ENCODE assay signal across 1 cellular context in the genomic region with DNA sequence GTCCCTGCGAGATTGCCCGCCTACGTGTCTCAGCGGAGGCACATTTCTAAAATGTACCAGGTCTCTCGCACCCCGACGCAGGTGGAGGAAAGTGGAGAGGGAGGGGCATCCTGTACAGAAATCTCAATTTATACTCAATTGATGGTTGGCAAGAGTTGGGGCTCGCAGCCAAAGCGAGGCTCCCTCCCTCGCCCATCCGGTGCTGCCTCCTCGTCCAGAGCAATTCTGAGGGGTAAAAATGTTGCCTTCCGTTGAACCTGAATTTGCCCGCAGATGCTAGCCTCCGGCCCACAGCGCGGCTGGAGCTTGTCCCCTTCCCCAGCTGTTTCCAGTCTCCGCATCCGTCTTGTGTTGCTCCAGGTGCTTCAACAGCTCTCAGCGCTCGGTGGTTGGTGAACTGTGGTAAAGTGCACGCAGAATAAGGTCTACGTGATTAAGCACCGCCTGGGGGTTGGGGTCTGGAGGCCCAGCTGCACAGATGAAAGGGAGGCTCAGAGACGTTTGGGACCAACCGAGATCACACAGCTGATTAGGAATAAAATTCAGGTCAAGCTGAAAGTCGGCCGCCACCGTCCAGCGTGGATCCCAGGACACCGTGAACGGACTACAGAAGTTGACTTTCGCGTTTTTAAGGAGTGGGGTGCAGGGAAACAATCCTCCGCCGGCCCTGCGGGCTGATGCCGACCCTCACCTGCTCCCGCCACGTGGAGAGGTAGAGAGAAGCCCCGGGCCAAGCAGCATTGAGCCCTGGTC.
TF ChIP-seq lines count a peak whose summit lies in the region.

No MANE protein-coding gene starts in this region.

TF ChIP-seq in HCT116, 20 proteins besides CTCF, POLR2A, EP300 and RAD21:
- TF ChIP-seq SRF (IDR thresholded peaks at IDR 0.05; ENCODE audit: low read depth): no peak
- no peak for TF ChIP-seq ELF1 (IDR thresholded peaks at IDR 0.05; ENCODE audit: borderline replicate concordance, low read depth)
- TF ChIP-seq, protein P1, sequence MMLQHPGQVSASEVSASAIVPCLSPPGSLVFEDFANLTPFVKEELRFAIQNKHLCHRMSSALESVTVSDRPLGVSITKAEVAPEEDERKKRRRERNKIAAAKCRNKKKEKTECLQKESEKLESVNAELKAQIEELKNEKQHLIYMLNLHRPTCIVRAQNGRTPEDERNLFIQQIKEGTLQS (IDR thresholded peaks at IDR 0.05): no peak
- no peak for TF ChIP-seq ZFX (IDR thresholded peaks at IDR 0.05)
- no peak for TF ChIP-seq CBX3 (IDR thresholded peaks at IDR 0.05; ENCODE audit: low read depth)
- no peak for TF ChIP-seq JUND (IDR thresholded peaks at IDR 0.05)
- TF ChIP-seq CEBPB (IDR thresholded peaks at IDR 0.05; ENCODE audit: low read depth): no peak
- TF ChIP-seq ZNF274 (IDR thresholded peaks at IDR 0.05; ENCODE audit: low read depth, low read length): no peak
- TF ChIP-seq, protein P2, sequence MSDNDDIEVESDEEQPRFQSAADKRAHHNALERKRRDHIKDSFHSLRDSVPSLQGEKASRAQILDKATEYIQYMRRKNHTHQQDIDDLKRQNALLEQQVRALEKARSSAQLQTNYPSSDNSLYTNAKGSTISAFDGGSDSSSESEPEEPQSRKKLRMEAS (IDR thresholded peaks at IDR 0.05): no peak
- no peak for TF ChIP-seq EZH2 (IDR thresholded peaks at IDR 0.05)
- no peak for TF ChIP-seq EZH2phosphoT487 (IDR thresholded peaks at IDR 0.05; ENCODE audit: borderline replicate concordance)
- no peak for TF ChIP-seq EGR1 (IDR thresholded peaks at IDR 0.05; ENCODE audit: low read depth)
- no peak for TF ChIP-seq SIN3A (IDR thresholded peaks at IDR 0.05; ENCODE audit: low read depth)
- no peak for TF ChIP-seq POLR2AphosphoS5 (IDR thresholded peaks at IDR 0.05; ENCODE audit: low read depth, low read length)
- no peak for TF ChIP-seq ZBTB33 (IDR thresholded peaks at IDR 0.05; ENCODE audit: extremely low read depth, insufficient replicate concordance, low read length)
- TF ChIP-seq REST (IDR thresholded peaks at IDR 0.05; ENCODE audit: low read depth): no peak
- TF ChIP-seq FOSL1 (IDR thresholded peaks at IDR 0.05; ENCODE audit: low read depth): no peak
